8 cellular contexts compared by ENCODE assay signal in genomic region chrX:48468693-48469691, GRCh38. TPM values are rescaled to one million over a fixed set of nuclear protein-coding genes. Genes with fewer than 3 reads are reported as not detected.
A peak's percentile ranks its signal among the peaks of the same experiment; 100 is the strongest.
DNase-seq lines count a peak whose midpoint lies in the region; ATAC-seq and TF ChIP-seq lines count a peak whose summit lies in the region.

No MANE protein-coding gene starts in this region.

- H3K9me3 ChIP-seq in breast epithelium (no peaks in the 10 kb centered on the region), sigmoid colon (no peaks in the 10 kb centered on the region)
- H3K9me3 ChIP-seq in effector memory CD4-positive, alpha-beta T cell (ENCODE audit: control insufficient read depth, low read length) = no peaks in the 10 kb centered on the region

- WGBS in sigmoid colon, 2 donors = 9 to 15% methylated on average over 23 of the region's 23 CpGs

- CTCF ChIA-PET in MCF 10A (lab: Yijun Ruan, JAX) = interaction anchor here (0.7 kb wide), 2 partner anchors 64 to 386 kb away, joined by 3 read pairs; no protein-coding TSS in a partner anchor

- no peak for TF ChIP-seq EP300 in sigmoid colon (IDR thresholded peaks at IDR 0.05)

- ATAC-seq in GM18858 (IDR thresholded peaks at IDR 0.05; ENCODE audit: unreplicated experiment) = no peak

- DNase-seq in breast epithelium (ENCODE audit: low spot score in 2 of 2) = no peak
- no peak for DNase-seq in MCF 10A (ENCODE audit: unreplicated experiment)
- peak; percentile 26 for DNase-seq in T-helper 2 cell treated with Interferon-gamma antibody and Interleukin-4, amounts not matched to agents 5 μg/mL and 100 μg/mL, for 36 hours (ENCODE audit: low spot score)
- DNase-seq in effector memory CD4-positive, alpha-beta T cell = peak in 2 of 3 donors; percentile 10 to 15
- DNase-seq in sigmoid colon = peak; percentile 52
- DNase-seq in NCI-H345 (lab: John Stamatoyannopoulos, UW) = no peak
- no peak for DNase-seq in NCI-H226

- peaks cover 12% of the 10 kb centered on the region for H3K36me3 Mint-ChIP-seq in MCF 10A (ENCODE audit: insufficient read depth, unreplicated experiment)
- H3K36me3 Mint-ChIP-seq in T-helper 2 cell treated with Interferon-gamma antibody and Interleukin-4, amounts not matched to agents 5 μg/mL and 100 μg/mL, for 36 hours (ENCODE audit: low read depth) = peaks cover 33% of the 10 kb centered on the region

- peaks cover 13% of the 10 kb centered on the region for H3K4me1 Mint-ChIP-seq in MCF 10A (ENCODE audit: insufficient read depth, unreplicated experiment)
- peaks cover 33% of the 10 kb centered on the region for H3K4me1 Mint-ChIP-seq in T-helper 2 cell treated with Interferon-gamma antibody and Interleukin-4, amounts not matched to agents 5 μg/mL and 100 μg/mL, for 36 hours (ENCODE audit: low read depth)

- no peaks in the 10 kb centered on the region for H3K27me3 Mint-ChIP-seq in MCF 10A (ENCODE audit: insufficient read depth, unreplicated experiment)
- no peaks in the 10 kb centered on the region for H3K27me3 Mint-ChIP-seq in T-helper 2 cell treated with Interferon-gamma antibody and Interleukin-4, amounts not matched to agents 5 μg/mL and 100 μg/mL, for 36 hours (ENCODE audit: low read depth)

- no peak overlapping the region for H3K4me3 Mint-ChIP-seq in MCF 10A (ENCODE audit: unreplicated experiment)
- H3K4me3 Mint-ChIP-seq in T-helper 2 cell treated with Interferon-gamma antibody and Interleukin-4, amounts not matched to agents 5 μg/mL and 100 μg/mL, for 36 hours = peak overlapping the region; percentile 98

- intact Hi-C loops in breast epithelium (cut with DNase I; ENCODE audit: low total_unique reads) = no loop called here
- intact Hi-C loops in MCF 10A (cut with micrococcal nuclease) = no loop called here
- intact Hi-C loops in sigmoid colon (cut with DNase I) = no loop called here

- H3K36me3 ChIP-seq in breast epithelium (no peaks in the 10 kb centered on the region), sigmoid colon (no peaks in the 10 kb centered on the region)
- H3K36me3 ChIP-seq in effector memory CD4-positive, alpha-beta T cell (ENCODE audit: control insufficient read depth, insufficient read depth, low read length) = no peaks in the 10 kb centered on the region

- peak overlapping the region; percentile 28 to 53 (median 30) for H3K4me3 ChIP-seq in breast epithelium
- H3K4me3 ChIP-seq in effector memory CD4-positive, alpha-beta T cell (ENCODE audit: insufficient read depth, low read depth, low read length, poor library complexity, severe bottlenecking) = peak overlapping the region; percentile 49
- peak overlapping the region in 3 of 4 donors; percentile 17 to 28 (median 21) for H3K4me3 ChIP-seq in sigmoid colon

- H3K4me1 ChIP-seq in breast epithelium = no peaks in the 10 kb centered on the region
- H3K4me1 ChIP-seq in effector memory CD4-positive, alpha-beta T cell (ENCODE audit: control insufficient read depth, insufficient read depth, low read length, poor library complexity, severe bottlenecking) = peaks cover 4% of the 10 kb centered on the region
- peaks cover 0 to 11% (median 0%) of the 10 kb centered on the region in 4 donors for H3K4me1 ChIP-seq in sigmoid colon

- no peak for TF ChIP-seq CTCF in breast epithelium (IDR thresholded peaks at IDR 0.05)
- TF ChIP-seq CTCF in MCF 10A (IDR thresholded peaks at IDR 0.05; ENCODE audit: unreplicated experiment) = no peak
- TF ChIP-seq CTCF in sigmoid colon (IDR thresholded peaks at IDR 0.05) = no peak

- H3K27ac Mint-ChIP-seq in MCF 10A (ENCODE audit: low read depth, unreplicated experiment) = no peak overlapping the region
- H3K27ac Mint-ChIP-seq in T-helper 2 cell treated with Interferon-gamma antibody and Interleukin-4, amounts not matched to agents 5 μg/mL and 100 μg/mL, for 36 hours = peak overlapping the region; percentile 96

- no peak for TF ChIP-seq POLR2A in breast epithelium (IDR thresholded peaks at IDR 0.05)
- TF ChIP-seq POLR2A in sigmoid colon (IDR thresholded peaks at IDR 0.05) = no peak

- POLR2A ChIA-PET in MCF 10A (lab: Yijun Ruan, JAX) = no interaction called here

- peaks cover 17% of the 10 kb centered on the region for H3K9me3 Mint-ChIP-seq in MCF 10A (ENCODE audit: unreplicated experiment)
- no peaks in the 10 kb centered on the region for H3K9me3 Mint-ChIP-seq in T-helper 2 cell treated with Interferon-gamma antibody and Interleukin-4, amounts not matched to agents 5 μg/mL and 100 μg/mL, for 36 hours

- no TSS peak for BruUV-seq in MCF 10A (replicated peaks; lab: Mats Ljungman, UMichigan)

- peaks cover 0 to 58% of the 10 kb centered on the region in 2 donors for H3K27me3 ChIP-seq in breast epithelium
- H3K27me3 ChIP-seq in effector memory CD4-positive, alpha-beta T cell (replicated peaks; ENCODE audit: control insufficient read depth, insufficient read depth, low read length, poor library complexity, severe bottlenecking) = no peaks in the 10 kb centered on the region
- no peaks in the 10 kb centered on the region for H3K27me3 ChIP-seq in sigmoid colon

- H3K27ac ChIP-seq in breast epithelium = no peak overlapping the region
- peak overlapping the region; percentile 41 for H3K27ac ChIP-seq in effector memory CD4-positive, alpha-beta T cell (ENCODE audit: insufficient read depth, low read length, poor library complexity, severe bottlenecking)
- no peak overlapping the region for H3K27ac ChIP-seq in sigmoid colon

RNA-seq across cellular contexts. Expression of gene SLC38A5, which starts 1.1 kb away (rescaled TPM):
- total RNA-seq in breast epithelium (10 to 100 TPM in 1 of 3 donors, 1 to 10 TPM in 1, under 1 TPM in 1; 0.96 to 12.1 (median 3.8) TPM), MCF 10A (2022) (1.4 and 2.6 TPM in 2 replicates), sigmoid colon (1 to 10 TPM; 1.9 to 4.6 (median 3.7) TPM)
- polyA plus RNA-seq in sigmoid colon = 10 to 100 TPM in 1 of 3 donors, 1 to 10 TPM in 2; 3.7 to 68.4 (median 4.2) TPM

RNA-seq across cellular contexts. Expression of gene FTSJ1, which starts 7.0 kb away (rescaled TPM):
- total RNA-seq in breast epithelium (10 to 100 TPM; 31.8 to 55.4 (median 34.8) TPM), MCF 10A (2022) (92.5 and 107 TPM in 2 replicates), sigmoid colon (10 to 100 TPM; 24.6 to 39.9 (median 28.4) TPM)
- polyA plus RNA-seq in sigmoid colon = 10 to 100 TPM; 15.6 to 37.4 (median 18.5) TPM

RNA-seq across cellular contexts. Expression of gene PORCN, which starts 39.8 kb away (rescaled TPM):
- total RNA-seq in breast epithelium = 10 to 100 TPM; 12.1 to 22.1 (median 17.0) TPM
- total RNA-seq in MCF 10A (2022) = 29.2 and 39.0 TPM in 2 replicates
- 10 to 100 TPM; 12.2 to 13.3 (median 12.9) TPM for total RNA-seq in sigmoid colon
- polyA plus RNA-seq in sigmoid colon = 1 to 10 TPM; 1.2 to 7.4 (median 3.2) TPM

RNA-seq across cellular contexts. Expression of gene EBP, which starts 52.6 kb away (rescaled TPM):
- 10 to 100 TPM; 20.3 to 22.0 (median 20.6) TPM for total RNA-seq in breast epithelium
- 66.9 and 102 TPM in 2 replicates for total RNA-seq in MCF 10A (2022)
- 10 to 100 TPM; 14.3 to 25.3 (median 18.6) TPM for total RNA-seq in sigmoid colon
- polyA plus RNA-seq in sigmoid colon = 100 to 1,000 TPM in 1 of 3 donors, 10 to 100 TPM in 2; 47.4 to 310 (median 65.4) TPM

RNA-seq across cellular contexts. Expression of gene SSX4B, which starts 57.2 kb away (rescaled TPM):
- total RNA-seq in breast epithelium (not detected), MCF 10A (2022) (not detected in 2 replicates), sigmoid colon (not detected)
- not detected for polyA plus RNA-seq in sigmoid colon

Comparison
In these comparisons a context has a peak if more than half of its experiments do, and no peak if none do; other contexts are left out.
1. DNase-seq: peak in T-helper 2 cell treated with Interferon-gamma antibody and Interleukin-4, amounts not matched to agents 5 μg/mL and 100 μg/mL, for 36 hours (single experiment), effector memory CD4-positive, alpha-beta T cell (2 of 3) and sigmoid colon (single experiment); none in breast epithelium (0 of 2), MCF 10A (single experiment), NCI-H345 (single experiment) and NCI-H226 (single experiment).
2. Peak in every context shown above with its lines, with median percentiles within 50 percentile points of each other: H3K4me3 ChIP-seq.